18 cellular contexts compared by ENCODE assay signal in the genomic region with DNA sequence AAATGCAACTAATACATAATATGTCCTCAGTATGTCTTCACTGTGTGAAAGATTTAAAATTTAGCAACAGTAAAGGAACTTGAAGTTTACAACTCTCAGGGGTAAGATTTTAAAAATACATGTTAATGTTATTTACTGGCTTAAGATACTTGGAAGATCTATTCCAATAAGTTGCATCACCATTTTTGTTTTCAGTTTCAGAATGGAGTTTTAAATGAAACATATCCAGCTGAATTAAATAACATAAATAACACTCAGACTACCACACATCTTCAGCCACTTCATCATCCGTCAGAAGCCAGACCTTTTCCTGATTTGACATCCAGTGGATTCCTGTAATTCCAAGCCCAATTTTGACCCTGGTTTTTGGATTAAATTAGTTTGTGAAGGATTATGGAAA. TPM values are rescaled to one million over a fixed set of nuclear protein-coding genes. Genes with fewer than 3 reads are reported as not detected.
DNase-seq lines count a peak whose midpoint lies in the region; ATAC-seq and TF ChIP-seq lines count a peak whose summit lies in the region.
"Had no signal": no experiment of that assay in that cellular context is flagged by ENCODE, and none has a peak within 500 bp of the region (broad histone marks: within the 10 kb centered on the region; RNA-seq: fewer than 3 reads in every experiment).

No MANE protein-coding gene starts in this region.

- H3K9me3 Mint-ChIP-seq in activated naive CD8-positive, alpha-beta T cell treated with anti-CD3 and anti-CD28 coated beads, Interleukin-2, amount 10 ng/mL, durations not matched to agents 7 days and 5 days, result no peaks in the 10 kb centered on the region
- no peaks in the 10 kb centered on the region for H3K9me3 Mint-ChIP-seq in activated naive CD8-positive, alpha-beta T cell treated with anti-CD3 and anti-CD28 coated beads, Interleukin-2, amount 50 U/mL, for 24 hours

- TF ChIP-seq CTCF in Panc1 (IDR thresholded peaks at IDR 0.05), result no peak

- no peak overlapping the region for H3K4me3 Mint-ChIP-seq in activated naive CD8-positive, alpha-beta T cell treated with anti-CD3 and anti-CD28 coated beads, Interleukin-2, amount 10 ng/mL, durations not matched to agents 7 days and 5 days
- no peak overlapping the region for H3K4me3 Mint-ChIP-seq in activated naive CD8-positive, alpha-beta T cell treated with anti-CD3 and anti-CD28 coated beads, Interleukin-2, amount 50 U/mL, for 24 hours

- H3K4me1 ChIP-seq in Panc1 (ENCODE audit: control insufficient read depth, insufficient read depth, low read length), result no peaks in the 10 kb centered on the region
- H3K4me1 ChIP-seq in subcutaneous abdominal adipose tissue (ENCODE audit: control insufficient read depth in 5 of 5, insufficient read depth in 5 of 5, low read length in 5 of 5), result peaks cover 0 to 25% (median 13%) of the 10 kb centered on the region in 5 donors
- H3K4me1 ChIP-seq: Caco-2 had no signal

- H3K4me1 Mint-ChIP-seq in activated naive CD8-positive, alpha-beta T cell treated with anti-CD3 and anti-CD28 coated beads, Interleukin-2, amount 10 ng/mL, durations not matched to agents 7 days and 5 days, result peaks cover 12% of the 10 kb centered on the region
- peaks cover 3% of the 10 kb centered on the region for H3K4me1 Mint-ChIP-seq in activated naive CD8-positive, alpha-beta T cell treated with anti-CD3 and anti-CD28 coated beads, Interleukin-2, amount 50 U/mL, for 24 hours

- ATAC-seq in activated naive CD8-positive, alpha-beta T cell treated with anti-CD3 and anti-CD28 coated beads, Interleukin-2, amount 10 ng/mL, durations not matched to agents 7 days and 5 days (ENCODE audit: low read depth), result no peak
- ATAC-seq in activated naive CD8-positive, alpha-beta T cell treated with anti-CD3 and anti-CD28 coated beads, Interleukin-2, amount 50 U/mL, for 24 hours, result no peak
- ATAC-seq in Panc1 (no peak), GM18873 (IDR thresholded peaks at IDR 0.05; ENCODE audit: low FRiP score, unreplicated experiment) (no peak)
- ATAC-seq: Right ventricle myocardium inferior had no signal

- intact Hi-C loops in Panc1 (cut with micrococcal nuclease; ENCODE audit: unreplicated experiment), result no loop called here

- CTCF ChIA-PET in Panc1 (lab: Charles Lee), result no interaction called here

- POLR2A ChIA-PET in activated naive CD8-positive, alpha-beta T cell treated with anti-CD3 and anti-CD28 coated beads, Interleukin-2, amount 10 ng/mL, durations not matched to agents 7 days and 5 days (lab: Charles Lee), result no interaction called here
- POLR2A ChIA-PET in Panc1 (lab: Charles Lee), result no interaction called here

- H3K36me3 ChIP-seq in Panc1 (ENCODE audit: control insufficient read depth, insufficient read depth, low read length) (peaks cover 2% of the 10 kb centered on the region; the same call in 1 of the 2 replicates), subcutaneous abdominal adipose tissue (ENCODE audit: control insufficient read depth in 5 of 5, insufficient read depth in 5 of 5, low read length in 5 of 5) (peaks cover 12 to 27% (median 16%) of the 10 kb centered on the region in 5 donors)

- H3K27ac ChIP-seq in Panc1 (ENCODE audit: low read length) (no peak overlapping the region), subcutaneous abdominal adipose tissue (ENCODE audit: low read depth, low read length) (peak overlapping the region; percentile 7)
- H3K27ac ChIP-seq: KMS-11 had no signal

- H3K4me3 ChIP-seq in Panc1 (ENCODE audit: low read depth in 2 of 2, low read length in 2 of 2), result no peak overlapping the region
- H3K4me3 ChIP-seq in subcutaneous abdominal adipose tissue (ENCODE audit: low read depth in 1 of 5, low read length in 5 of 5), result no peak overlapping the region

- H3K27ac Mint-ChIP-seq in activated naive CD8-positive, alpha-beta T cell treated with anti-CD3 and anti-CD28 coated beads, Interleukin-2, amount 10 ng/mL, durations not matched to agents 7 days and 5 days, result peak overlapping the region; percentile 9
- no peak overlapping the region for H3K27ac Mint-ChIP-seq in activated naive CD8-positive, alpha-beta T cell treated with anti-CD3 and anti-CD28 coated beads, Interleukin-2, amount 50 U/mL, for 24 hours

- no peaks in the 10 kb centered on the region for H3K27me3 Mint-ChIP-seq in activated naive CD8-positive, alpha-beta T cell treated with anti-CD3 and anti-CD28 coated beads, Interleukin-2, amount 10 ng/mL, durations not matched to agents 7 days and 5 days
- H3K27me3 Mint-ChIP-seq in activated naive CD8-positive, alpha-beta T cell treated with anti-CD3 and anti-CD28 coated beads, Interleukin-2, amount 50 U/mL, for 24 hours, result no peaks in the 10 kb centered on the region

- in situ Hi-C loops in Panc1 (cut with HindIII; ENCODE audit: low pct_unique_long_range_greater_than_20kb, low sequenced_read_pairs), result no loop called here

- DNase-seq in activated naive CD8-positive, alpha-beta T cell treated with anti-CD3 and anti-CD28 coated beads, Interleukin-2, amount 10 ng/mL, durations not matched to agents 7 days and 5 days, result no peak
- DNase-seq in activated naive CD8-positive, alpha-beta T cell treated with anti-CD3 and anti-CD28 coated beads, Interleukin-2, amount 50 U/mL, for 24 hours, result no peak
- DNase-seq in Panc1 (ENCODE audit: low read depth, low spot score), result no peak
- DNase-seq in fibroblast of peridontal ligament (ENCODE audit: extremely low read depth), result peak; percentile 61
- DNase-seq in NCI-H2081 (lab: John Stamatoyannopoulos, UW), result no peak
- no peak for DNase-seq in inferior parietal cortex (ENCODE audit: extremely low spot score)
- DNase-seq: AML-193, Caco-2, H7, MM.1S, NCI-H1105, NCI-H1694 treated with DMSO at 0.1 percent for 48 hours, NCI-H774 had no signal

- H3K9ac ChIP-seq in subcutaneous abdominal adipose tissue (ENCODE audit: low read length in 5 of 5), result no peak overlapping the region
- H3K9ac ChIP-seq: KMS-11 had no signal

- peaks cover 38% of the 10 kb centered on the region for H3K36me3 Mint-ChIP-seq in activated naive CD8-positive, alpha-beta T cell treated with anti-CD3 and anti-CD28 coated beads, Interleukin-2, amount 10 ng/mL, durations not matched to agents 7 days and 5 days
- H3K36me3 Mint-ChIP-seq in activated naive CD8-positive, alpha-beta T cell treated with anti-CD3 and anti-CD28 coated beads, Interleukin-2, amount 50 U/mL, for 24 hours (ENCODE audit: low read depth), result peaks cover 34% of the 10 kb centered on the region

- H3K9me3 ChIP-seq in Panc1 (ENCODE audit: control insufficient read depth, insufficient read depth, low read depth, low read length) (no peaks in the 10 kb centered on the region), subcutaneous abdominal adipose tissue (ENCODE audit: control insufficient read depth in 5 of 5, low read length in 5 of 5) (no peaks in the 10 kb centered on the region)
- H3K9me3 ChIP-seq: Caco-2 had no signal

- TSS peak; percentile 29 for BruUV-seq in Panc1 (replicated peaks; lab: Mats Ljungman, UMichigan)

- H3K27me3 ChIP-seq in Panc1 (ENCODE audit: control insufficient read depth, insufficient read depth, low read length) (no peaks in the 10 kb centered on the region), subcutaneous abdominal adipose tissue (ENCODE audit: control insufficient read depth in 5 of 5, insufficient read depth in 4 of 5, low read length in 5 of 5) (no peaks in the 10 kb centered on the region)

RNA-seq across cellular contexts. Expression of a gene that starts 44.3 kb away (rescaled TPM):
- 10 to 100 TPM; 49.0 to 50.6 TPM for total RNA-seq in activated naive CD8-positive, alpha-beta T cell treated with anti-CD3 and anti-CD28 coated beads, Interleukin-2, amount 10 ng/mL, durations not matched to agents 7 days and 5 days
- 36.6 TPM for total RNA-seq in Panc1 (2021; ENCODE audit: unreplicated experiment)
- 9.1 TPM for polyA plus RNA-seq in Panc1 (2012; ENCODE audit: insufficient read length)
- total RNA-seq: G401 had no signal
